In the genomic region with DNA sequence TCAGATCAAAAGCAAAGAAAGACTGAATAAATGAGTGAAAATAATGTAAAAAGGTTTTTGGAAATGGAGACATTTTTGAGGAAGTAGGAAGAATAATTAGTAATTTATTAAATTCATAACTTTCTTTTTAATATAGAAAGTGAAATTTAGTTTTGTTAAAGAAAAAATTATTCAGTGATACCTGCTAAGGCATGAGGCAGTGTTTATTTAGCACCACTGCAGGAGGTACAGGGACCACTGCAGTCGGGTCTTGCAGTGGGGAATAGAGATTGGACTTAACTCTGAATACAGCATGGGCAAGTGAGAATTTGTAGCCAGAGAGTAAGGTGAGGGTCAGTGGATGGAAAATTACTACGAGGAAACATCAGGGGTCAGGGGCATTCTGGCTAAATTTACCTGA, we compare ENCODE assay signal across 1 cellular context.
TF ChIP-seq lines count a peak whose summit lies in the region.

No MANE protein-coding gene starts in this region.

TF ChIP-seq in GM12878, 131 proteins besides CTCF, POLR2A, EP300 and RAD21 (continued from another document):
- TF ChIP-seq, protein P1, sequence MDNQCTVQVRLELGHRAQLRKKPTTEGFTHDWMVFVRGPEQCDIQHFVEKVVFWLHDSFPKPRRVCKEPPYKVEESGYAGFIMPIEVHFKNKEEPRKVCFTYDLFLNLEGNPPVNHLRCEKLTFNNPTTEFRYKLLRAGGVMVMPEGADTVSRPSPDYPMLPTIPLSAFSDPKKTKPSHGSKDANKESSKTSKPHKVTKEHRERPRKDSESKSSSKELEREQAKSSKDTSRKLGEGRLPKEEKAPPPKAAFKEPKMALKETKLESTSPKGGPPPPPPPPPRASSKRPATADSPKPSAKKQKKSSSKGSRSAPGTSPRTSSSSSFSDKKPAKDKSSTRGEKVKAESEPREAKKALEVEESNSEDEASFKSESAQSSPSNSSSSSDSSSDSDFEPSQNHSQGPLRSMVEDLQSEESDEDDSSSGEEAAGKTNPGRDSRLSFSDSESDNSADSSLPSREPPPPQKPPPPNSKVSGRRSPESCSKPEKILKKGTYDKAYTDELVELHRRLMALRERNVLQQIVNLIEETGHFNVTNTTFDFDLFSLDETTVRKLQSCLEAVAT (IDR thresholded peaks at IDR 0.05) = no peak
- TF ChIP-seq YY1 (IDR thresholded peaks at IDR 0.05; ENCODE audit: low read depth, low read length) (no peak), TBL1XR1 (IDR thresholded peaks at IDR 0.05; ENCODE audit: low read depth, low read length) (no peak), RB1 (IDR thresholded peaks at IDR 0.05; ENCODE audit: borderline replicate concordance) (no peak), ATF7 (IDR thresholded peaks at IDR 0.05; ENCODE audit: low read depth) (no peak), ZNF274 (IDR thresholded peaks at IDR 0.05; ENCODE audit: insufficient read depth, insufficient read length) (no peak), EED (IDR thresholded peaks at IDR 0.05; ENCODE audit: low read depth) (no peak), ZNF24 (IDR thresholded peaks at IDR 0.05) (no peak), ZNF207 (IDR thresholded peaks at IDR 0.05; ENCODE audit: borderline replicate concordance) (no peak), SP1 (IDR thresholded peaks at IDR 0.05; ENCODE audit: low read depth, low read length) (no peak)
- TF ChIP-seq, protein P2, sequence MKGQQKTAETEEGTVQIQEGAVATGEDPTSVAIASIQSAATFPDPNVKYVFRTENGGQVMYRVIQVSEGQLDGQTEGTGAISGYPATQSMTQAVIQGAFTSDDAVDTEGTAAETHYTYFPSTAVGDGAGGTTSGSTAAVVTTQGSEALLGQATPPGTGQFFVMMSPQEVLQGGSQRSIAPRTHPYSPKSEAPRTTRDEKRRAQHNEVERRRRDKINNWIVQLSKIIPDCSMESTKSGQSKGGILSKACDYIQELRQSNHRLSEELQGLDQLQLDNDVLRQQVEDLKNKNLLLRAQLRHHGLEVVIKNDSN (IDR thresholded peaks at IDR 0.05; ENCODE audit: borderline replicate concordance, extremely low read length, insufficient read depth, low read depth, low read length) = no peak
- TF ChIP-seq, protein P3, sequence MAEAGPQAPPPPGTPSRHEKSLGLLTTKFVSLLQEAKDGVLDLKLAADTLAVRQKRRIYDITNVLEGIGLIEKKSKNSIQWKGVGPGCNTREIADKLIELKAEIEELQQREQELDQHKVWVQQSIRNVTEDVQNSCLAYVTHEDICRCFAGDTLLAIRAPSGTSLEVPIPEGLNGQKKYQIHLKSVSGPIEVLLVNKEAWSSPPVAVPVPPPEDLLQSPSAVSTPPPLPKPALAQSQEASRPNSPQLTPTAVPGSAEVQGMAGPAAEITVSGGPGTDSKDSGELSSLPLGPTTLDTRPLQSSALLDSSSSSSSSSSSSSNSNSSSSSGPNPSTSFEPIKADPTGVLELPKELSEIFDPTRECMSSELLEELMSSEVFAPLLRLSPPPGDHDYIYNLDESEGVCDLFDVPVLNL (IDR thresholded peaks at IDR 0.05; ENCODE audit: low read depth, low read length) = no peak
- TF ChIP-seq, protein P4, sequence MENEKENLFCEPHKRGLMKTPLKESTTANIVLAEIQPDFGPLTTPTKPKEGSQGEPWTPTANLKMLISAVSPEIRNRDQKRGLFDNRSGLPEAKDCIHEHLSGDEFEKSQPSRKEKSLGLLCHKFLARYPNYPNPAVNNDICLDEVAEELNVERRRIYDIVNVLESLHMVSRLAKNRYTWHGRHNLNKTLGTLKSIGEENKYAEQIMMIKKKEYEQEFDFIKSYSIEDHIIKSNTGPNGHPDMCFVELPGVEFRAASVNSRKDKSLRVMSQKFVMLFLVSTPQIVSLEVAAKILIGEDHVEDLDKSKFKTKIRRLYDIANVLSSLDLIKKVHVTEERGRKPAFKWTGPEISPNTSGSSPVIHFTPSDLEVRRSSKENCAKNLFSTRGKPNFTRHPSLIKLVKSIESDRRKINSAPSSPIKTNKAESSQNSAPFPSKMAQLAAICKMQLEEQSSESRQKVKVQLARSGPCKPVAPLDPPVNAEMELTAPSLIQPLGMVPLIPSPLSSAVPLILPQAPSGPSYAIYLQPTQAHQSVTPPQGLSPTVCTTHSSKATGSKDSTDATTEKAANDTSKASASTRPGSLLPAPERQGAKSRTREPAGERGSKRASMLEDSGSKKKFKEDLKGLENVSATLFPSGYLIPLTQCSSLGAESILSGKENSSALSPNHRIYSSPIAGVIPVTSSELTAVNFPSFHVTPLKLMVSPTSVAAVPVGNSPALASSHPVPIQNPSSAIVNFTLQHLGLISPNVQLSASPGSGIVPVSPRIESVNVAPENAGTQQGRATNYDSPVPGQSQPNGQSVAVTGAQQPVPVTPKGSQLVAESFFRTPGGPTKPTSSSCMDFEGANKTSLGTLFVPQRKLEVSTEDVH (IDR thresholded peaks at IDR 0.05; ENCODE audit: low read depth, partially characterized antibody) = no peak
- TF ChIP-seq, protein P5, sequence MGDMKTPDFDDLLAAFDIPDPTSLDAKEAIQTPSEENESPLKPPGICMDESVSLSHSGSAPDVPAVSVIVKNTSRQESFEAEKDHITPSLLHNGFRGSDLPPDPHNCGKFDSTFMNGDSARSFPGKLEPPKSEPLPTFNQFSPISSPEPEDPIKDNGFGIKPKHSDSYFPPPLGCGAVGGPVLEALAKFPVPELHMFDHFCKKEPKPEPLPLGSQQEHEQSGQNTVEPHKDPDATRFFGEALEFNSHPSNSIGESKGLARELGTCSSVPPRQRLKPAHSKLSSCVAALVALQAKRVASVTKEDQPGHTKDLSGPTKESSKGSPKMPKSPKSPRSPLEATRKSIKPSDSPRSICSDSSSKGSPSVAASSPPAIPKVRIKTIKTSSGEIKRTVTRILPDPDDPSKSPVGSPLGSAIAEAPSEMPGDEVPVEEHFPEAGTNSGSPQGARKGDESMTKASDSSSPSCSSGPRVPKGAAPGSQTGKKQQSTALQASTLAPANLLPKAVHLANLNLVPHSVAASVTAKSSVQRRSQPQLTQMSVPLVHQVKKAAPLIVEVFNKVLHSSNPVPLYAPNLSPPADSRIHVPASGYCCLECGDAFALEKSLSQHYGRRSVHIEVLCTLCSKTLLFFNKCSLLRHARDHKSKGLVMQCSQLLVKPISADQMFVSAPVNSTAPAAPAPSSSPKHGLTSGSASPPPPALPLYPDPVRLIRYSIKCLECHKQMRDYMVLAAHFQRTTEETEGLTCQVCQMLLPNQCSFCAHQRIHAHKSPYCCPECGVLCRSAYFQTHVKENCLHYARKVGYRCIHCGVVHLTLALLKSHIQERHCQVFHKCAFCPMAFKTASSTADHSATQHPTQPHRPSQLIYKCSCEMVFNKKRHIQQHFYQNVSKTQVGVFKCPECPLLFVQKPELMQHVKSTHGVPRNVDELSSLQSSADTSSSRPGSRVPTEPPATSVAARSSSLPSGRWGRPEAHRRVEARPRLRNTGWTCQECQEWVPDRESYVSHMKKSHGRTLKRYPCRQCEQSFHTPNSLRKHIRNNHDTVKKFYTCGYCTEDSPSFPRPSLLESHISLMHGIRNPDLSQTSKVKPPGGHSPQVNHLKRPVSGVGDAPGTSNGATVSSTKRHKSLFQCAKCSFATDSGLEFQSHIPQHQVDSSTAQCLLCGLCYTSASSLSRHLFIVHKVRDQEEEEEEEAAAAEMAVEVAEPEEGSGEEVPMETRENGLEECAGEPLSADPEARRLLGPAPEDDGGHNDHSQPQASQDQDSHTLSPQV (IDR thresholded peaks at IDR 0.05) = no peak
- TF ChIP-seq, protein P6, sequence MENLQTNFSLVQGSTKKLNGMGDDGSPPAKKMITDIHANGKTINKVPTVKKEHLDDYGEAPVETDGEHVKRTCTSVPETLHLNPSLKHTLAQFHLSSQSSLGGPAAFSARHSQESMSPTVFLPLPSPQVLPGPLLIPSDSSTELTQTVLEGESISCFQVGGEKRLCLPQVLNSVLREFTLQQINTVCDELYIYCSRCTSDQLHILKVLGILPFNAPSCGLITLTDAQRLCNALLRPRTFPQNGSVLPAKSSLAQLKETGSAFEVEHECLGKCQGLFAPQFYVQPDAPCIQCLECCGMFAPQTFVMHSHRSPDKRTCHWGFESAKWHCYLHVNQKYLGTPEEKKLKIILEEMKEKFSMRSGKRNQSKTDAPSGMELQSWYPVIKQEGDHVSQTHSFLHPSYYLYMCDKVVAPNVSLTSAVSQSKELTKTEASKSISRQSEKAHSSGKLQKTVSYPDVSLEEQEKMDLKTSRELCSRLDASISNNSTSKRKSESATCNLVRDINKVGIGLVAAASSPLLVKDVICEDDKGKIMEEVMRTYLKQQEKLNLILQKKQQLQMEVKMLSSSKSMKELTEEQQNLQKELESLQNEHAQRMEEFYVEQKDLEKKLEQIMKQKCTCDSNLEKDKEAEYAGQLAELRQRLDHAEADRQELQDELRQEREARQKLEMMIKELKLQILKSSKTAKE (IDR thresholded peaks at IDR 0.05; ENCODE audit: low read depth, poor library complexity, severe bottlenecking) = no peak
